In the genomic region with DNA sequence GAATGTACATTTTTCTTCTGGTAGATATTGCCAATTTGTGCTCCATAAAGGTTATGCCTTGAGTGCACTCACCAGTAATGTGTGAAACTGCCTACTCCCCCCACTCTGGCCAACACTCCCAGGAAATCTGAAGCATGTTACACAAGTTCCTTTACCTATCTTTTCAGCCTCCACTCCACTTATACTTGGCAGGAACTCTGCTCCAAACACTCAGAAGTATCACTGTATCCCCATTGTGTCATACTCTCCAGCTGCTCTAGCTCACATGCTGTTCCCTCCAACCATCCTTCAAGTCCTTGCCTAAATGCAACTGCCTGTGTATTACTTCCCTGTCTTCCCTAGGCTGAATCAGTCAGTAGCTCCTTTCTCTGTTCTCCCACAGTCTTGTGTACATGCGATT, we compare ENCODE assay signal across 24 cellular contexts. TPM values are rescaled to one million over a fixed set of nuclear protein-coding genes. Genes with fewer than 3 reads are reported as not detected.
A peak's percentile ranks its signal among the peaks of the same experiment; 100 is the strongest.
DNase-seq lines count a peak whose midpoint lies in the region; ATAC-seq and TF ChIP-seq lines count a peak whose summit lies in the region.
"Had no signal": no experiment of that assay in that cellular context is flagged by ENCODE, and none has a peak within 500 bp of the region (broad histone marks: within the 10 kb centered on the region; RNA-seq: fewer than 3 reads in every experiment).

No MANE protein-coding gene starts in this region.

- H3K27ac ChIP-seq in heart left ventricle (no peak overlapping the region), left ventricle myocardium inferior (replicated peaks) (no peak overlapping the region), lower lobe of right lung (no peak overlapping the region)
- H3K27ac ChIP-seq: C4-2B had no signal

- no peak for DNase-seq in heart left ventricle
- DNase-seq in left ventricle myocardium inferior, result no peak
- peak; percentile 25 for DNase-seq in SK-MEL-5 (ENCODE audit: low read depth, low spot score)
- no peak for DNase-seq in lower lobe of right lung
- no peak for DNase-seq in HuH-7.5 (ENCODE audit: low spot score)
- no peak for DNase-seq in NCI-H2107 treated with DMSO at 0.1 percent for 48 hours (lab: John Stamatoyannopoulos, UW; ENCODE audit: unreplicated experiment)
- DNase-seq: Caco-2; CD8-positive, alpha-beta T cell; Kasumi-1; MV-4-11; NCI-H1105; NCI-H2081; NCI-H446 treated with DMSO at 0.1 percent for 48 hours; NCI-H526; NCI-H82; NK-92 treated with Interleukin-12 subunit alpha and Interleukin-12 subunit beta, amount 100 ng/mL, for 24 hours; PC-3; SHP77 had no signal

- H3K4me3 ChIP-seq in heart left ventricle, result no peak overlapping the region
- no peak overlapping the region for H3K4me3 ChIP-seq in left ventricle myocardium inferior
- no peak overlapping the region for H3K4me3 ChIP-seq in lower lobe of right lung
- H3K4me3 ChIP-seq: K562 had no signal

- 77 to 90% (median 84%) methylated on average over 1 of the region's 1 CpG for WGBS in heart left ventricle, 4 donors

- intact Hi-C loops in heart left ventricle (cut with DNase I), result no loop called here
- intact Hi-C loops in left ventricle myocardium inferior (cut with micrococcal nuclease), result no loop called here
- intact Hi-C loops in lower lobe of right lung (cut with DNase I), result no loop called here

- peaks cover 0 to 6% (median 0%) of the 10 kb centered on the region in 12 donors for H3K4me1 ChIP-seq in heart left ventricle
- peaks cover 10% of the 10 kb centered on the region for H3K4me1 ChIP-seq in left ventricle myocardium inferior
- H3K4me1 ChIP-seq in lower lobe of right lung, result no peaks in the 10 kb centered on the region
- H3K4me1 ChIP-seq: Caco-2 had no signal

- TF ChIP-seq CTCF in heart left ventricle (IDR thresholded peaks at IDR 0.05) (no peak), left ventricle myocardium inferior (IDR thresholded peaks at IDR 0.05; ENCODE audit: borderline replicate concordance) (no peak), lower lobe of right lung (IDR thresholded peaks at IDR 0.05) (no peak)

- no peak for TF ChIP-seq POLR2A in heart left ventricle (IDR thresholded peaks at IDR 0.05)

- peaks cover 0 to 17% (median 0%) of the 10 kb centered on the region in 9 donors for H3K27me3 ChIP-seq in heart left ventricle
- H3K27me3 ChIP-seq in left ventricle myocardium inferior (ENCODE audit: low read depth), result peaks cover 15% of the 10 kb centered on the region
- H3K27me3 ChIP-seq in lower lobe of right lung (ENCODE audit: low read depth), result no peaks in the 10 kb centered on the region

- H3K9me3 ChIP-seq in heart left ventricle (no peaks in the 10 kb centered on the region), left ventricle myocardium inferior (replicated peaks) (no peaks in the 10 kb centered on the region), lower lobe of right lung (no peaks in the 10 kb centered on the region)

- ATAC-seq in heart left ventricle, result peak; percentile 45 to 71 (median 54)
- peak; percentile 79 to 83 for ATAC-seq in lower lobe of right lung
- no peak for ATAC-seq in HG02973 (IDR thresholded peaks at IDR 0.05; ENCODE audit: unreplicated experiment)
- ATAC-seq: CD8-positive, alpha-beta T cell; K562; PC-3 had no signal

- in situ Hi-C loops in SK-MEL-5 (cut with HindIII; ENCODE audit: low pct_unique_long_range_greater_than_20kb, low sequenced_read_pairs), result no loop called here

- H3K36me3 ChIP-seq in heart left ventricle, result no peaks in the 10 kb centered on the region
- H3K36me3 ChIP-seq in left ventricle myocardium inferior, result no peaks in the 10 kb centered on the region
- H3K36me3 ChIP-seq in lower lobe of right lung, result no peaks in the 10 kb centered on the region

RNA-seq across cellular contexts. Expression of a gene that starts 28.3 kb away (rescaled TPM):
- total RNA-seq in heart left ventricle, result under 1 TPM in 1 of 9 donors, not detected in 8; 0.10 TPM
- polyA plus RNA-seq in heart left ventricle, result under 1 TPM in 1 of 2 donors, not detected in 1; 0.04 TPM
- not detected for total RNA-seq in left ventricle myocardium inferior
- 0.13 TPM in 1 of 2 replicates, not detected in the other for total RNA-seq in SK-MEL-5 (2014; rRNA removed; shearing (Covaris generic))
- polyA plus RNA-seq in SK-MEL-5 (2015; cell fraction: cytosol; rRNA removed), result 0.04 TPM in 1 of 2 replicates, not detected in the other
- polyA plus RNA-seq in SK-MEL-5 (2015; cell fraction: nucleus; rRNA removed), result not detected in 2 replicates
- total RNA-seq in lower lobe of right lung, result not detected
- total RNA-seq: B cell; Caco-2; HT-29; PC-3; T-helper 1 cell treated with Interleukin-12 subunit alpha and Interleukin-12 subunit beta and Interleukin-4 antibody, amounts not matched to agents 30 ng/mL and 1 ng/mL, for 36 hours had no signal
